1 cellular context compared by ENCODE assay signal in the genomic region with DNA sequence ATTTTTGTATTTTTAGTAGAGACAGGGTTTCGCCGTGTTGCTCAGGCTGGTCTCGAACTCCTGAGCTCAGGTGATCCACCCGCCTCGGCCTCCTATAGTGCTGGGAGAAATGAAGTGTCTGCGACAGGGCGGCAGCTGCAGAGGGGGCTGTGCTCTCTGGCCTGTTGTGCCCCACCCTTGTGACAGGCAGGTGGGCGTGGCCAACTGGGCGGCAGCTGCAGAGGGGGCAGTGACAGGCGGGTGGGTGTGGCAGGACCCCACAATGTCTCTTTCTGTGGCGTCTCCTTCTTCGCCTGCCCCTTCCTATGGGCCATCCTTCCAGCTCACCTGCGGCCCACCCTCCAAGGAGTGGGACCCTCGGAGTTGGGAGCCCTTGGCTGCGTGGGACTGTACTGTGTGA.
TF ChIP-seq lines count a peak whose summit lies in the region.

No MANE protein-coding gene starts in this region.

TF ChIP-seq in HepG2, 621 proteins besides CTCF, POLR2A, EP300 and RAD21:
- TF ChIP-seq ZNF629 (CRISPR knock-in tag; conservative IDR thresholded peaks at IDR 0.05) (no peak), PHB2 (IDR thresholded peaks at IDR 0.05; ENCODE audit: partially characterized antibody) (no peak), FOXP1 (IDR thresholded peaks at IDR 0.05) (no peak), FOXP1 (CRISPR knock-in tag; IDR thresholded peaks at IDR 0.05) (no peak), CCAR2 (optimal IDR thresholded peaks at IDR 0.05; ENCODE audit: low read depth, low read length) (no peak), ZNF34 (CRISPR knock-in tag; IDR thresholded peaks at IDR 0.05; ENCODE audit: borderline replicate concordance) (no peak), ISX (CRISPR knock-in tag; conservative IDR thresholded peaks at IDR 0.05) (no peak), ESRRA (CRISPR knock-in tag; IDR thresholded peaks at IDR 0.05; ENCODE audit: low read depth) (no peak)
- TF ChIP-seq, protein P1, sequence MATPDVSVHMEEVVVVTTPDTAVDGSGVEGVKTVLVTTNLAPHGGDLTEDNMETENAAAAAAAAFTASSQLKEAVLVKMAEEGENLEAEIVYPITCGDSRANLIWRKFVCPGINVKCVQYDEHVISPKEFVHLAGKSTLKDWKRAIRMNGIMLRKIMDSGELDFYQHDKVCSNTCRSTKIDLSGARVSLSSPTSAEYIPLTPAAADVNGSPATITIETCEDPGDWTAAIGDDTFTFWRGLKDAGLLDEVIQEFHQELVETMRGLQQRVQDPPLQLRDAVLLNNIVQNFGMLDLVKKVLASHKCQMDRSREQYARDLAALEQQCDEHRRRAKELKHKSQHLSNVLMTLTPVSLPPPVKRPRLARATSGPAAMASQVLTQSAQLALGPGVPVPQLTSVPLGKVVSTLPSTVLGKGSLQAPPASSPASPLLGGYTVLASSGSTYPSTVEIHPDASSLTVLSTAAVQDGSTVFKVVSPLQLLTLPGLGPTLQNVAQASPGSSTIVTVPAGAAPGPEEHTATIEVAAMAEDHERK (CRISPR knock-in tag; IDR thresholded peaks at IDR 0.05; ENCODE audit: low read depth) = no peak
